33 cellular contexts compared by ENCODE assay signal in genomic region chr11:34457607-34458006, GRCh38. TPM values are rescaled to one million over a fixed set of nuclear protein-coding genes. Genes with fewer than 3 reads are reported as not detected.
"Had no signal": no experiment of that assay in that cellular context is flagged by ENCODE, and none has a peak within 500 bp of the region (broad histone marks: within the 10 kb centered on the region; RNA-seq: fewer than 3 reads in every experiment).

No MANE protein-coding gene starts in this region.

- DNase-seq: activated CD4-positive, alpha-beta memory T cell treated with anti-CD3 and anti-CD28 coated beads, Interleukin-2, amount 10 ng/mL, durations not matched to agents 7 days and 5 days; activated CD4-positive, alpha-beta T cell treated with anti-CD3 and anti-CD28 coated beads for 1 hour; activated CD4-positive, alpha-beta T cell treated with anti-CD3 and anti-CD28 coated beads for 36 hours; activated CD4-positive, alpha-beta T cell treated with anti-CD3 and anti-CD28 coated beads for 48 hours; activated CD4-positive, alpha-beta T cell treated with anti-CD3 and anti-CD28 coated beads, Interleukin-2, amount 10 ng/mL, durations not matched to agents 7 days and 5 days; activated CD4-positive, alpha-beta T cell treated with anti-CD3 and anti-CD28 coated beads, Interleukin-2, amount 50 U/mL, for 48 hours; activated CD4-positive, CD25-positive, alpha-beta regulatory T cell; activated CD8-positive, alpha-beta memory T cell treated with anti-CD3 and anti-CD28 coated beads for 24 hours; activated CD8-positive, alpha-beta memory T cell treated with anti-CD3 and anti-CD28 coated beads, Interleukin-2, amount 10 ng/mL, durations not matched to agents 7 days and 5 days; activated CD8-positive, alpha-beta memory T cell treated with anti-CD3 and anti-CD28 coated beads, Interleukin-2, amount 50 U/mL, for 48 hours; activated CD8-positive, alpha-beta T cell treated with anti-CD3 and anti-CD28 coated beads, Interleukin-2, amount 10 ng/mL, durations not matched to agents 7 days and 5 days; activated effector memory CD4-positive, alpha-beta T cell treated with Interleukin-2 at 50 U/mL for 16 hours; activated gamma-delta T cell; activated naive CD4-positive, alpha-beta T cell treated with anti-CD3 and anti-CD28 coated beads, Interleukin-2, amount 10 ng/mL, durations not matched to agents 7 days and 5 days; activated naive CD4-positive, alpha-beta T cell treated with Interleukin-2 at 50 U/mL for 16 hours; activated naive CD8-positive, alpha-beta T cell treated with anti-CD3 and anti-CD28 coated beads, Interleukin-2, amount 10 ng/mL, durations not matched to agents 7 days and 5 days; activated naive CD8-positive, alpha-beta T cell treated with anti-CD3 and anti-CD28 coated beads, Interleukin-2, amount 50 U/mL, for 24 hours; activated T-cell treated with anti-CD3 and anti-CD28 coated beads, Interleukin-2, amount 50 U/mL, for 24 hours; amygdala; anterior cingulate cortex; caudate nucleus; cerebellar nuclear complex; T-helper 1 cell; T-helper 2 cell; T-helper 9 cell had no signal

- H3K4me1 ChIP-seq: ascending aorta had no signal

- H3K27me3 ChIP-seq: ascending aorta, cardiac muscle cell had no signal

- H3K4me3 ChIP-seq: ascending aorta, cardiac muscle cell had no signal

- FAIRE-seq: bronchial epithelial cell, TTC549 had no signal

- ATAC-seq: activated CD4-positive, alpha-beta T cell treated with anti-CD3 and anti-CD28 coated beads for 36 hours; activated CD4-positive, CD25-positive, alpha-beta regulatory T cell treated with anti-CD3 and anti-CD28 coated beads, Interleukin-2, amount 50 U/mL, for 24 hours; activated CD8-positive, alpha-beta memory T cell treated with anti-CD3 and anti-CD28 coated beads, Interleukin-2, amount 10 ng/mL, durations not matched to agents 7 days and 5 days; activated CD8-positive, alpha-beta T cell treated with anti-CD3 and anti-CD28 coated beads, Interleukin-2, amount 10 ng/mL, durations not matched to agents 7 days and 5 days; activated naive CD8-positive, alpha-beta T cell treated with anti-CD3 and anti-CD28 coated beads, Interleukin-2, amount 50 U/mL, for 24 hours had no signal

- H3K27ac ChIP-seq: ascending aorta, cardiac muscle cell, VCaP had no signal

- H3K9me3 ChIP-seq: ascending aorta had no signal

RNA-seq across cellular contexts. Expression of gene ELF5, which starts 56.0 kb away (rescaled TPM):
- total RNA-seq: activated CD4-positive, alpha-beta memory T cell treated with anti-CD3 and anti-CD28 coated beads, Interleukin-2, amount 10 ng/mL, durations not matched to agents 7 days and 5 days; activated CD4-positive, alpha-beta T cell treated with anti-CD3 and anti-CD28 coated beads for 36 hours; activated CD4-positive, alpha-beta T cell treated with anti-CD3 and anti-CD28 coated beads, Interleukin-2, amount 10 ng/mL, durations not matched to agents 7 days and 5 days; activated CD8-positive, alpha-beta memory T cell treated with anti-CD3 and anti-CD28 coated beads, Interleukin-2, amount 10 ng/mL, durations not matched to agents 7 days and 5 days; activated CD8-positive, alpha-beta T cell treated with anti-CD3 and anti-CD28 coated beads, Interleukin-2, amount 10 ng/mL, durations not matched to agents 7 days and 5 days; activated naive CD8-positive, alpha-beta T cell treated with anti-CD3 and anti-CD28 coated beads, Interleukin-2, amount 10 ng/mL, durations not matched to agents 7 days and 5 days; activated T-helper 2 cell treated with anti-CD3 and anti-CD28 coated beads, Interferon-gamma antibody, Interleukin-2, Interleukin-4, amounts not matched to agents 10 μg/mL and 5 μg/mL and 100 μg/mL, durations not matched to agents 14 hours and 24 hours and 36 hours; ascending aorta; cardiac muscle cell; chondrocyte had no signal
- polyA plus RNA-seq: cardiac muscle cell had no signal
